28 cellular contexts compared by ENCODE assay signal in the genomic region with DNA sequence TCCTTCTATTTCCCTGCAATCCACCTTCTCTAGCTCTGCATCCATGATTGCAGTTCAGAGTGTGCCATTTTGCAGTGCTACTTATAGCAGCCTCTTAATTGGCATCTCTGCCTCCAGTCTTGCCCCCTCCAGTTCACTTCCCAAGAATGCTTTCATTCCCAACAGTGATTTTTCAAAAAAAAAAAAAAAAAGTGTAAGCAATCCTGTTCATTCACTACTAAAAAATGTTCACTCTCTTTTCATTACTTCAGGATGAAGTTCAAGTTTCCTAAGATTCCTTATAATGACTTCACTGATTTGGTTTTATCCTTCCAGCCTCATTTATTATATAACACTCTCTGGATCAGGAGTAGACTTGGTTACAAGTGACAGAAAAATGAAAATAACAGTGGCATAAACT.
A peak's percentile ranks its signal among the peaks of the same experiment; 100 is the strongest.
DNase-seq lines count a peak whose midpoint lies in the region; ATAC-seq, FAIRE-seq and TF ChIP-seq lines count a peak whose summit lies in the region.
"Had no signal": no experiment of that assay in that cellular context is flagged by ENCODE, and none has a peak within 500 bp of the region (broad histone marks: within the 10 kb centered on the region; RNA-seq: fewer than 3 reads in every experiment).

No MANE protein-coding gene starts in this region.

- no peak for TF ChIP-seq POLR2A in esophagus muscularis mucosa (IDR thresholded peaks at IDR 0.05; ENCODE audit: low read depth)
- no peak for TF ChIP-seq POLR2A in GM18505 (IDR thresholded peaks at IDR 0.05; ENCODE audit: borderline replicate concordance, extremely low read depth, insufficient read depth, insufficient read length)

- H3K9me3 ChIP-seq in esophagus muscularis mucosa (no peaks in the 10 kb centered on the region), aorta (ENCODE audit: control insufficient read depth, low read length) (no peaks in the 10 kb centered on the region)
- H3K9me3 ChIP-seq: heart right ventricle, prostate gland, sigmoid colon, thyroid gland had no signal

- TF ChIP-seq CTCF in esophagus muscularis mucosa (IDR thresholded peaks at IDR 0.05) (no peak), osteocyte (IDR thresholded peaks at IDR 0.05) (no peak)

- H3K4me1 ChIP-seq in esophagus muscularis mucosa (peaks cover 0 to 4% (median 0%) of the 10 kb centered on the region in 4 donors), aorta (ENCODE audit: control insufficient read depth in 1 of 2, insufficient read depth in 2 of 2, low read length in 2 of 2) (peaks cover 3 to 7% of the 10 kb centered on the region in 2 donors)
- H3K4me1 ChIP-seq: prostate gland, sigmoid colon had no signal

- intact Hi-C loops in esophagus muscularis mucosa (cut with DNase I), result no loop called here
- intact Hi-C loops in aorta (cut with DNase I), result loop anchor here in 1 of 2 donors (10.0 kb wide), 2 partner anchors 349 to 701 kb away; a partner anchor contains a TSS

- H3K36me3 Mint-ChIP-seq in osteocyte (ENCODE audit: unreplicated experiment), result no peaks in the 10 kb centered on the region
- H3K36me3 Mint-ChIP-seq: brain; CD4-positive, CD25-positive, alpha-beta regulatory T cell had no signal

- no peak overlapping the region for H3K4me3 Mint-ChIP-seq in osteocyte (ENCODE audit: unreplicated experiment)
- H3K4me3 Mint-ChIP-seq: brain; CD4-positive, CD25-positive, alpha-beta regulatory T cell; IgD-negative memory B cell had no signal

- no peaks in the 10 kb centered on the region for H3K9me3 Mint-ChIP-seq in osteocyte (ENCODE audit: unreplicated experiment)
- H3K9me3 Mint-ChIP-seq: brain had no signal

- H3K27ac ChIP-seq in esophagus muscularis mucosa (replicated peaks in 1 of 4), result peak overlapping the region in 1 of 4 donors; percentile 24
- H3K27ac ChIP-seq in aorta (ENCODE audit: low read depth in 1 of 2, low read length in 2 of 2), result peak overlapping the region; percentile 45 to 63
- H3K27ac ChIP-seq: heart right ventricle, prostate gland had no signal

- H3K4me3 ChIP-seq in esophagus muscularis mucosa (no peak overlapping the region), aorta (ENCODE audit: low read length in 2 of 2) (no peak overlapping the region)
- H3K4me3 ChIP-seq: heart right ventricle, prostate gland, sigmoid colon, thyroid gland had no signal

- H3K36me3 ChIP-seq in esophagus muscularis mucosa (no peaks in the 10 kb centered on the region), aorta (ENCODE audit: control insufficient read depth in 1 of 2, insufficient read depth in 2 of 2, low read length in 1 of 2) (no peaks in the 10 kb centered on the region)
- H3K36me3 ChIP-seq: heart right ventricle, prostate gland, sigmoid colon, thyroid gland had no signal

- H3K27me3 ChIP-seq in esophagus muscularis mucosa (no peaks in the 10 kb centered on the region), aorta (ENCODE audit: control insufficient read depth in 1 of 2, insufficient read depth in 2 of 2, low read length in 1 of 2) (no peaks in the 10 kb centered on the region)
- H3K27me3 ChIP-seq: sigmoid colon, thyroid gland had no signal

- FAIRE-seq in frontal cortex (lab: Jason Lieb, UNC), result no peak
- FAIRE-seq: D721Med, GM12892, H54 had no signal

- no peak for TF ChIP-seq EP300 in esophagus muscularis mucosa (IDR thresholded peaks at IDR 0.05)

- H3K27me3 Mint-ChIP-seq in osteocyte (ENCODE audit: unreplicated experiment), result no peaks in the 10 kb centered on the region

- H3K27ac Mint-ChIP-seq in osteocyte (ENCODE audit: unreplicated experiment), result peak overlapping the region; percentile 86
- H3K27ac Mint-ChIP-seq: CD4-positive, CD25-positive, alpha-beta regulatory T cell; IgD-negative memory B cell had no signal

- peaks cover 66% of the 10 kb centered on the region for H3K4me1 Mint-ChIP-seq in osteocyte (ENCODE audit: unreplicated experiment)
- H3K4me1 Mint-ChIP-seq: CD4-positive, CD25-positive, alpha-beta regulatory T cell had no signal

- DNase-seq in GM03348 (ENCODE audit: low spot score) (peak; percentile 35), esophagus muscularis mucosa (ENCODE audit: extremely low spot score) (peak; percentile 39), osteocyte (ENCODE audit: extremely low spot score, unreplicated experiment) (no peak), aorta (no peak), frontal cortex (ENCODE audit: low spot score in 2 of 2) (no peak), nucleus accumbens (lab: John Stamatoyannopoulos, UW) (no peak)
- DNase-seq: activated CD4-positive, alpha-beta T cell treated with anti-CD3 and anti-CD28 coated beads for 4 hours; activated CD8-positive, alpha-beta memory T cell treated with anti-CD3 and anti-CD28 coated beads for 24 hours; activated effector memory CD4-positive, alpha-beta T cell treated with anti-CD3 and anti-CD28 coated beads, Interleukin-2, amount 50 U/mL, for 16 hours; activated T-cell treated with anti-CD3 and anti-CD28 coated beads, Interleukin-2, amount 50 U/mL, for 1 hour; CD4-positive, CD25-positive, alpha-beta regulatory T cell; cerebellar nuclear complex; heart right ventricle; NCI-H1048; NCI-H1694 treated with DMSO at 0.1 percent for 48 hours; NCI-H2171; NK-92 treated with Interleukin-12 subunit alpha and Interleukin-12 subunit beta, amount 100 ng/mL, for 24 hours; PC-3; sigmoid colon; stimulated activated naive CD4-positive, alpha-beta T cell had no signal

- no peak for ATAC-seq in aorta (ENCODE audit: low FRiP score)
- no peak for ATAC-seq in GM18505 (IDR thresholded peaks at IDR 0.05; ENCODE audit: unreplicated experiment)
- ATAC-seq: PC-3 had no signal

Comparison
In these comparisons a context has a peak if more than half of its experiments do, and no peak if none do; other contexts are left out.
1. DNase-seq: peak in GM03348 (single experiment) and esophagus muscularis mucosa (single experiment); none in osteocyte (single experiment), aorta (0 of 2), frontal cortex (0 of 2) and nucleus accumbens (0 of 56).